ENCODE assay signal across 7 cellular contexts in genomic region chr1:20493839-20494608, GRCh38. TPM values are rescaled to one million over a fixed set of nuclear protein-coding genes. Genes with fewer than 3 reads are reported as not detected.
DNase-seq lines count a peak whose midpoint lies in the region; ATAC-seq, FAIRE-seq and TF ChIP-seq lines count a peak whose summit lies in the region.

No MANE protein-coding gene starts in this region.

- peaks cover 0 to 4% of the 10 kb centered on the region in 2 donors for H3K27me3 Mint-ChIP-seq in T-cell

- CTCF ChIA-PET in T-cell (lab: Charles Lee), result interaction anchor here (0.5 to 1.4 kb wide), 9 partner anchors 9 to 600 kb away, joined by 3 to 5 read pairs (median 3); no protein-coding TSS in a partner anchor

- POLR2A ChIA-PET in T-cell (lab: Charles Lee), result no interaction called here

- intact Hi-C loops in left ventricle myocardium superior (cut with micrococcal nuclease), result loop anchor here (5.0 to 10.0 kb wide), 3 partner anchors 119 to 579 kb away; no protein-coding TSS in a partner anchor

- peak; percentile 68 for DNase-seq in GM12891 (ENCODE audit: insufficient read length, low spot score)
- peak; percentile 63 for DNase-seq in NCI-H146 treated with DMSO at 0.1 percent for 48 hours (lab: John Stamatoyannopoulos, UW; ENCODE audit: unreplicated experiment)
- DNase-seq in T-cell, result peak; percentile 51 to 86 (median 75)
- DNase-seq in left ventricle myocardium superior, result peak; percentile 90

- no peak overlapping the region for H3K27ac Mint-ChIP-seq in T-cell

- H3K27ac ChIP-seq in angular gyrus (ENCODE audit: low read depth, low read length) (peak overlapping the region; percentile 67), rectal smooth muscle tissue (ENCODE audit: low read depth, low read length) (no peak overlapping the region)

- H3K36me3 Mint-ChIP-seq in T-cell, result peaks cover 5% of the 10 kb centered on the region

- TF ChIP-seq POLR2A in GM12891 (IDR thresholded peaks at IDR 0.05; ENCODE audit: low read depth, low read length), result no peak

- peak overlapping the region; percentile 38 for H3K4me3 ChIP-seq in rectal smooth muscle tissue (ENCODE audit: low read length)

- no peaks in the 10 kb centered on the region for H3K9me3 Mint-ChIP-seq in T-cell

- no peak overlapping the region for H3K4me3 Mint-ChIP-seq in T-cell

- no peak overlapping the region for H3K9ac ChIP-seq in rectal smooth muscle tissue (ENCODE audit: low read length)

- peak; percentile 96 for FAIRE-seq in GM12891 (lab: Jason Lieb, UNC)

- peaks cover 3% of the 10 kb centered on the region for H3K36me3 ChIP-seq in rectal smooth muscle tissue (ENCODE audit: control insufficient read depth, insufficient read depth, low read length)

- H3K4me1 ChIP-seq in rectal smooth muscle tissue (ENCODE audit: control insufficient read depth, insufficient read depth, low read length), result no peaks in the 10 kb centered on the region

- H3K4me1 Mint-ChIP-seq in T-cell, result peaks cover 0 to 18% (median 15%) of the 10 kb centered on the region in 3 donors

- ATAC-seq in T-cell (replicated peaks in 1 of 4) (peak; percentile 80 to 83 (median 82)), left ventricle myocardium superior (peak; percentile 93), HG02938 (IDR thresholded peaks at IDR 0.05; ENCODE audit: unreplicated experiment) (no peak)

- H3K27me3 ChIP-seq in rectal smooth muscle tissue (ENCODE audit: control insufficient read depth, insufficient read depth, low read length), result no peaks in the 10 kb centered on the region

TF ChIP-seq in GM12891, 5 proteins besides CTCF, POLR2A, EP300 and RAD21:
- TF ChIP-seq SPI1 (IDR thresholded peaks at IDR 0.05; ENCODE audit: low read depth, low read length), result peak; percentile 90
- no peak for TF ChIP-seq PAX5 (IDR thresholded peaks at IDR 0.05; ENCODE audit: insufficient read depth, low read length, severe bottlenecking)

RNA-seq across cellular contexts. Expression of gene CAMK2N1, which starts 8.0 kb away (rescaled TPM):
- polyA plus RNA-seq in GM12891 (2012; ENCODE audit: low read depth, missing spikeins), result 0.04 TPM
- total RNA-seq in T-cell (1 to 10 TPM; 2.5 to 7.9 (median 7.1) TPM), left ventricle myocardium superior (9.9 TPM)

RNA-seq across cellular contexts. Expression of gene MUL1, which starts 13.9 kb away (rescaled TPM):
- 15.9 TPM for polyA plus RNA-seq in GM12891 (2012; ENCODE audit: low read depth, missing spikeins)
- total RNA-seq in T-cell (10 to 100 TPM; 18.0 to 21.4 (median 20.8) TPM), left ventricle myocardium superior (45.0 TPM)

RNA-seq across cellular contexts. Expression of gene FAM43B, which starts 58.3 kb away (rescaled TPM):
- polyA plus RNA-seq in GM12891 (2012; ENCODE audit: low read depth, missing spikeins), result not detected
- total RNA-seq in T-cell (not detected), left ventricle myocardium superior (2.5 TPM)
